39 cellular contexts compared by ENCODE assay signal in the genomic region with DNA sequence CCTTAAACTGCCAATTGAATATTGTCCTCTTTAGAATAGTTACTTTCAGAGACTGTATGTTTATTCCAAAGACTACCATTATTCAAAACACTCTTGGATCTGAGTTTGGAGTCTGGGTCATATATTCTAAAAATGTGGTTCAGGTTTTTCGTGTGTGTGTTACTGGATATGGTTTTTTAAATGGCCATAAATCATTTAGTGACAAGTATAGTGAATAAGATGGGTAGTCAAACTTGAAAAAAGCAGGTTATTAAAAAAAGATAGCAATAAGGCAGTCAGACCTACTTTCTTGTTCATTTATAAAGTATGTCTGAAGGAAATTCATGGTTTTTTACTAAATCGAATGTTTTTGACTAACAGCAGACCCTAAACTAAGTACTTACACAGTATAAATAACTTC.
"Had no signal": no experiment of that assay in that cellular context is flagged by ENCODE, and none has a peak within 500 bp of the region (broad histone marks: within the 10 kb centered on the region; RNA-seq: fewer than 3 reads in every experiment).

No MANE protein-coding gene starts in this region.

- H3K9me3 ChIP-seq: adrenal gland, ascending aorta, body of pancreas, breast epithelium, colonic mucosa had no signal

- H3K4me3 ChIP-seq: adrenal gland, ascending aorta, body of pancreas, breast epithelium, cardiac muscle cell, colonic mucosa had no signal

- ATAC-seq: activated naive CD4-positive, alpha-beta T cell treated with anti-CD3 and anti-CD28 coated beads, Interleukin-2, amount 50 U/mL, for 72 hours; activated naive CD8-positive, alpha-beta T cell treated with anti-CD3 and anti-CD28 coated beads, Interleukin-2, amount 50 U/mL, for 24 hours; activated T-cell treated with anti-CD3 and anti-CD28 coated beads, Interleukin-2, amount 50 U/mL, for 4 hours; activated T-cell treated with anti-CD3 and anti-CD28 coated beads, Interleukin-2, amount 50 U/mL, for 72 hours had no signal

- H3K27ac Mint-ChIP-seq: activated naive CD4-positive, alpha-beta T cell treated with anti-CD3 and anti-CD28 coated beads for 36 hours; activated naive CD4-positive, alpha-beta T cell treated with anti-CD3 and anti-CD28 coated beads, Interleukin-2, amount 10 ng/mL, durations not matched to agents 7 days and 5 days; activated naive CD4-positive, alpha-beta T cell treated with anti-CD3 and anti-CD28 coated beads, Interleukin-2, amount 50 U/mL, for 24 hours; activated naive CD4-positive, alpha-beta T cell treated with anti-CD3 and anti-CD28 coated beads, Interleukin-2, amount 50 U/mL, for 72 hours; activated naive CD8-positive, alpha-beta T cell; activated naive CD8-positive, alpha-beta T cell treated with anti-CD3 and anti-CD28 coated beads for 36 hours; activated naive CD8-positive, alpha-beta T cell treated with anti-CD3 and anti-CD28 coated beads, Interleukin-2, amount 10 ng/mL, durations not matched to agents 7 days and 5 days; activated naive CD8-positive, alpha-beta T cell treated with anti-CD3 and anti-CD28 coated beads, Interleukin-2, amount 50 U/mL, for 24 hours; activated T-cell treated with anti-CD3 and anti-CD28 coated beads, Interleukin-2, amount 50 U/mL, for 72 hours; activated T-helper 1 cell treated with anti-CD3 and anti-CD28 coated beads, Interleukin-12 subunit alpha, Interleukin-12 subunit beta, Interleukin-2, Interleukin-4 antibody, amounts not matched to agents 30 ng/mL and 10 ng/mL and 1 ng/mL, durations not matched to agents 14 hours and 24 hours and 36 hours; activated T-helper 2 cell treated with anti-CD3 and anti-CD28 coated beads, Interferon-gamma antibody, Interleukin-2, Interleukin-4, amounts not matched to agents 10 μg/mL and 5 μg/mL and 100 μg/mL, durations not matched to agents 14 hours and 24 hours and 36 hours; brain had no signal

- DNase-seq: activated effector memory CD4-positive, alpha-beta T cell treated with anti-CD3 and anti-CD28 coated beads, Interleukin-2, amount 50 U/mL, for 16 hours; activated effector memory CD4-positive, alpha-beta T cell treated with Interleukin-2 at 50 U/mL for 16 hours; activated gamma-delta T cell; activated gamma-delta T cell treated with Interleukin-2 at 50 U/mL for 16 hours; activated naive CD4-positive, alpha-beta T cell; activated naive CD4-positive, alpha-beta T cell treated with anti-CD3 and anti-CD28 coated beads for 36 hours; activated naive CD4-positive, alpha-beta T cell treated with anti-CD3 and anti-CD28 coated beads, Interleukin-2, amount 10 ng/mL, durations not matched to agents 7 days and 5 days; activated naive CD4-positive, alpha-beta T cell treated with anti-CD3 and anti-CD28 coated beads, Interleukin-2, amount 50 U/mL, for 16 hours; activated naive CD4-positive, alpha-beta T cell treated with Interleukin-2 at 50 U/mL for 16 hours; activated naive CD8-positive, alpha-beta T cell treated with anti-CD3 and anti-CD28 coated beads for 36 hours; activated naive CD8-positive, alpha-beta T cell treated with anti-CD3 and anti-CD28 coated beads, Interleukin-2, amount 10 ng/mL, durations not matched to agents 7 days and 5 days; activated naive CD8-positive, alpha-beta T cell treated with anti-CD3 and anti-CD28 coated beads, Interleukin-2, amount 50 U/mL, for 24 hours; activated T-cell treated with anti-CD3 and anti-CD28 coated beads, Interleukin-2, amount 50 U/mL, for 4 hours; activated T-cell treated with anti-CD3 and anti-CD28 coated beads, Interleukin-2, amount 50 U/mL, for 48 hours; activated T-cell treated with anti-CD3 and anti-CD28 coated beads, Interleukin-2, amount 50 U/mL, for 72 hours; adrenal gland; amniotic stem cell; amygdala; anterior cingulate cortex; aorta; brain microvascular endothelial cell; caudate nucleus; central memory CD4-positive, alpha-beta T cell; cerebellar nuclear complex; colonic mucosa had no signal

- H3K27me3 Mint-ChIP-seq: activated naive CD4-positive, alpha-beta T cell treated with anti-CD3 and anti-CD28 coated beads, Interleukin-2, amount 10 ng/mL, durations not matched to agents 7 days and 5 days; activated naive CD4-positive, alpha-beta T cell treated with anti-CD3 and anti-CD28 coated beads, Interleukin-2, amount 50 U/mL, for 24 hours; activated naive CD8-positive, alpha-beta T cell; activated naive CD8-positive, alpha-beta T cell treated with anti-CD3 and anti-CD28 coated beads for 36 hours; activated naive CD8-positive, alpha-beta T cell treated with anti-CD3 and anti-CD28 coated beads, Interleukin-2, amount 10 ng/mL, durations not matched to agents 7 days and 5 days; activated naive CD8-positive, alpha-beta T cell treated with anti-CD3 and anti-CD28 coated beads, Interleukin-2, amount 50 U/mL, for 24 hours; brain; central memory CD8-positive, alpha-beta T cell had no signal

- H3K4me3 Mint-ChIP-seq: activated naive CD4-positive, alpha-beta T cell treated with anti-CD3 and anti-CD28 coated beads for 36 hours; activated naive CD4-positive, alpha-beta T cell treated with anti-CD3 and anti-CD28 coated beads, Interleukin-2, amount 10 ng/mL, durations not matched to agents 7 days and 5 days; activated naive CD4-positive, alpha-beta T cell treated with anti-CD3 and anti-CD28 coated beads, Interleukin-2, amount 50 U/mL, for 24 hours; activated naive CD8-positive, alpha-beta T cell; activated naive CD8-positive, alpha-beta T cell treated with anti-CD3 and anti-CD28 coated beads for 36 hours; activated naive CD8-positive, alpha-beta T cell treated with anti-CD3 and anti-CD28 coated beads, Interleukin-2, amount 10 ng/mL, durations not matched to agents 7 days and 5 days; activated naive CD8-positive, alpha-beta T cell treated with anti-CD3 and anti-CD28 coated beads, Interleukin-2, amount 50 U/mL, for 24 hours; activated T-cell treated with anti-CD3 and anti-CD28 coated beads, Interleukin-2, amount 50 U/mL, for 4 hours; activated T-cell treated with anti-CD3 and anti-CD28 coated beads, Interleukin-2, amount 50 U/mL, for 72 hours; activated T-helper 1 cell treated with anti-CD3 and anti-CD28 coated beads, Interleukin-12 subunit alpha, Interleukin-12 subunit beta, Interleukin-2, Interleukin-4 antibody, amounts not matched to agents 30 ng/mL and 10 ng/mL and 1 ng/mL, durations not matched to agents 14 hours and 24 hours and 36 hours; brain; central memory CD8-positive, alpha-beta T cell had no signal

- H3K36me3 Mint-ChIP-seq: activated naive CD4-positive, alpha-beta T cell treated with anti-CD3 and anti-CD28 coated beads, Interleukin-2, amount 10 ng/mL, durations not matched to agents 7 days and 5 days; activated naive CD4-positive, alpha-beta T cell treated with anti-CD3 and anti-CD28 coated beads, Interleukin-2, amount 50 U/mL, for 24 hours; activated naive CD4-positive, alpha-beta T cell treated with anti-CD3 and anti-CD28 coated beads, Interleukin-2, amount 50 U/mL, for 72 hours; activated naive CD8-positive, alpha-beta T cell; activated naive CD8-positive, alpha-beta T cell treated with anti-CD3 and anti-CD28 coated beads for 36 hours; activated naive CD8-positive, alpha-beta T cell treated with anti-CD3 and anti-CD28 coated beads, Interleukin-2, amount 10 ng/mL, durations not matched to agents 7 days and 5 days; brain had no signal

- H3K4me1 ChIP-seq: adrenal gland, ascending aorta, breast epithelium, colonic mucosa had no signal

- H3K36me3 ChIP-seq: adrenal gland, ascending aorta, brain microvascular endothelial cell, breast epithelium, cardiac muscle cell, colonic mucosa had no signal

- H3K27me3 ChIP-seq: adrenal gland, ascending aorta, body of pancreas, brain microvascular endothelial cell, breast epithelium, cardiac muscle cell, colonic mucosa had no signal

- FAIRE-seq: astrocyte, bronchial epithelial cell, colon had no signal

- H3K27ac ChIP-seq: adrenal gland, ascending aorta, body of pancreas, brain microvascular endothelial cell, breast epithelium, cardiac muscle cell, colonic mucosa had no signal

- H3K9me3 Mint-ChIP-seq: activated naive CD4-positive, alpha-beta T cell treated with anti-CD3 and anti-CD28 coated beads, Interleukin-2, amount 50 U/mL, for 24 hours; activated naive CD8-positive, alpha-beta T cell treated with anti-CD3 and anti-CD28 coated beads, Interleukin-2, amount 10 ng/mL, durations not matched to agents 7 days and 5 days; central memory CD8-positive, alpha-beta T cell had no signal

- H3K4me1 Mint-ChIP-seq: activated naive CD4-positive, alpha-beta T cell treated with anti-CD3 and anti-CD28 coated beads, Interleukin-2, amount 10 ng/mL, durations not matched to agents 7 days and 5 days; activated naive CD4-positive, alpha-beta T cell treated with anti-CD3 and anti-CD28 coated beads, Interleukin-2, amount 50 U/mL, for 24 hours; activated naive CD8-positive, alpha-beta T cell treated with anti-CD3 and anti-CD28 coated beads for 36 hours; activated naive CD8-positive, alpha-beta T cell treated with anti-CD3 and anti-CD28 coated beads, Interleukin-2, amount 10 ng/mL, durations not matched to agents 7 days and 5 days; activated naive CD8-positive, alpha-beta T cell treated with anti-CD3 and anti-CD28 coated beads, Interleukin-2, amount 50 U/mL, for 24 hours; brain; central memory CD8-positive, alpha-beta T cell had no signal
